In genomic region chr16:81536648-81537047, GRCh38 we compare ENCODE assay signal across 27 cellular contexts.
"Had no signal": no experiment of that assay in that cellular context is flagged by ENCODE, and none has a peak within 500 bp of the region (broad histone marks: within the 10 kb centered on the region; RNA-seq: fewer than 3 reads in every experiment).

No MANE protein-coding gene starts in this region.

- H3K27me3 Mint-ChIP-seq: naive thymus-derived CD8-positive, alpha-beta T cell; progenitor cell of endocrine pancreas; stimulated activated naive B cell treated with anti-CD40 and anti-IgM and Interleukin-4, amounts not matched to agents 10 μg/mL and 1 μg/mL and 100 μg/mL, for 72 hours; stimulated activated naive CD8-positive, alpha-beta T cell treated with anti-CD3 and anti-CD28 coated beads, Interleukin-15, Interleukin-2, amounts not matched to agents 100 ng/mL and 50 ng/mL, for 24 hours had no signal

- H3K27me3 ChIP-seq: esophagus muscularis mucosa, foreskin keratinocyte, gastroesophageal sphincter, heart left ventricle, hepatocyte, left lung, neutrophil, pancreas, right atrium auricular region, sigmoid colon, transverse colon, vagina had no signal

- H3K4me2 ChIP-seq: hepatocyte had no signal

- H3K4me3 ChIP-seq: coronary artery, esophagus muscularis mucosa, gastroesophageal sphincter, heart left ventricle, hepatocyte, left lung, pancreas, right atrium auricular region, sigmoid colon, thoracic aorta, transverse colon, vagina had no signal

- H2AFZ ChIP-seq: hepatocyte had no signal

- ATAC-seq: foreskin keratinocyte; gastroesophageal sphincter; heart left ventricle; left cardiac atrium; left lung; naive thymus-derived CD8-positive, alpha-beta T cell; pancreas; stimulated activated naive B cell treated with anti-CD40 and anti-IgM and Interleukin-4, amounts not matched to agents 10 μg/mL and 1 μg/mL and 100 μg/mL, for 72 hours had no signal

- H3K4me1 ChIP-seq: right atrium auricular region had no signal

- H3K9me3 Mint-ChIP-seq: naive thymus-derived CD8-positive, alpha-beta T cell; neural crest cell; stimulated activated naive B cell treated with anti-CD40 and anti-IgM and Interleukin-4, amounts not matched to agents 10 μg/mL and 1 μg/mL and 100 μg/mL, for 72 hours; stimulated activated naive CD8-positive, alpha-beta T cell treated with anti-CD3 and anti-CD28 coated beads, Interleukin-15, Interleukin-2, amounts not matched to agents 100 ng/mL and 50 ng/mL, for 24 hours had no signal

- H3K27ac Mint-ChIP-seq: progenitor cell of endocrine pancreas; stimulated activated naive B cell treated with anti-CD40 and anti-IgM and Interleukin-4, amounts not matched to agents 10 μg/mL and 1 μg/mL and 100 μg/mL, for 72 hours; stimulated activated naive CD8-positive, alpha-beta T cell treated with anti-CD3 and anti-CD28 coated beads, Interleukin-15, Interleukin-2, amounts not matched to agents 100 ng/mL and 50 ng/mL, for 24 hours had no signal

- H3K36me3 ChIP-seq: esophagus muscularis mucosa, gastroesophageal sphincter, pancreas, right atrium auricular region, sigmoid colon, thoracic aorta, transverse colon, vagina had no signal

- H3K9me3 ChIP-seq: esophagus muscularis mucosa, gastroesophageal sphincter, heart left ventricle, left lung, neutrophil, pancreas, right atrium auricular region, sigmoid colon, thoracic aorta, transverse colon, vagina had no signal

- DNase-seq: dermis blood vessel endothelial cell; effector memory CD4-positive, alpha-beta T cell; foreskin keratinocyte; heart left ventricle; left cardiac atrium; left lung; mammary epithelial cell; mesendoderm; midbrain; naive thymus-derived CD8-positive, alpha-beta T cell; sigmoid colon; stimulated activated CD4-positive, alpha-beta T cell treated with anti-CD3 and anti-CD28 coated beads, Interleukin-4, amount 100 ng/mL, for 4 hours; stimulated activated naive B cell treated with anti-CD40 and anti-IgM and Interleukin-4, amounts not matched to agents 10 μg/mL and 1 μg/mL and 100 μg/mL, for 72 hours; transverse colon had no signal

- H3K4me3 Mint-ChIP-seq: naive thymus-derived CD8-positive, alpha-beta T cell; neural crest cell; stimulated activated naive B cell treated with anti-CD40 and anti-IgM and Interleukin-4, amounts not matched to agents 10 μg/mL and 1 μg/mL and 100 μg/mL, for 72 hours; stimulated activated naive CD8-positive, alpha-beta T cell treated with anti-CD3 and anti-CD28 coated beads, Interleukin-15, Interleukin-2, amounts not matched to agents 100 ng/mL and 50 ng/mL, for 24 hours had no signal

- H3K27ac ChIP-seq: coronary artery, esophagus muscularis mucosa, gastroesophageal sphincter, heart left ventricle, hepatocyte, left lung, neutrophil, pancreas, right atrium auricular region, sigmoid colon, thoracic aorta, transverse colon, vagina had no signal

- FAIRE-seq: endothelial cell of umbilical vein, pancreas had no signal
